Comparison of ENCODE assay signal across 8 cellular contexts in the genomic region with DNA sequence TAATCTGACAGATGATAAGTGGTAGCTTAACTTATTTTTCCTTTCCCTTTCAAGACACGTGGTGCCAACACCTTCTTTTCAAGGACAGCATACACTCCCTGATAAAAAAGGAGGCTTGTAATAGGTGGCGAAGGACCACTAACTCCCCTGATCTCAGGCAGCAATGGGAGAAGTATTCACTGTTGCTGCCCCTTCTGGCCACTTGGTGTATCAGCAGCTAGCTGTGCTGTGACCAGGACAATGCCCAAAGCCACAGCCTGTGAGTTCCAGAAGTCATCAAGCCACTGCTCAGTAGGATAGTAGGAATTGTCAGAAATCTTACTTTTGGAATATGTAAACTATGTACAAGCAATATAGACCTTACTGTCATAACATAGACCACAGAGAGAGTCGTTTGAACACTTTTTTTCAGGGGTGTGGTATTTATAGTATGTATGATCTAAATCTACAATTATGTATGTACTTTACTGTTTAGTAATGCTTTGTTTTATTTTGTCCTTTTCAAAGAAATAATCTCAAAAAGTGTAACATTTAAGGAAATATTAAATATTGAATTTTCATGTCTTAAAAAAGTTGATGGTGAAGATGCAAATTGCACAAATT.
DNase-seq lines count a peak whose midpoint lies in the region; ATAC-seq and TF ChIP-seq lines count a peak whose summit lies in the region.

No MANE protein-coding gene starts in this region.

- H3K4me3 ChIP-seq in fibroblast of villous mesenchyme (ENCODE audit: low read depth, low read length) (no peak overlapping the region), thyroid gland (replicated peaks in 1 of 3) (no peak overlapping the region)

- peaks cover 7 to 32% (median 11%) of the 10 kb centered on the region in 5 donors for H3K27me3 Mint-ChIP-seq in naive thymus-derived CD8-positive, alpha-beta T cell

- peaks cover 0 to 2% (median 0%) of the 10 kb centered on the region in 9 donors for H3K9me3 Mint-ChIP-seq in naive thymus-derived CD8-positive, alpha-beta T cell

- no peak for TF ChIP-seq POLR2A in thyroid gland (IDR thresholded peaks at IDR 0.05)

- no peak overlapping the region for H3K27ac Mint-ChIP-seq in naive thymus-derived CD8-positive, alpha-beta T cell

- H3K4me1 ChIP-seq in thyroid gland: no peaks in the 10 kb centered on the region

- POLR2A ChIA-PET in naive thymus-derived CD8-positive, alpha-beta T cell (lab: Charles Lee): no interaction called here

- no peaks in the 10 kb centered on the region for H3K9me3 ChIP-seq in thyroid gland

- peak; percentile 88 for ATAC-seq in HG03196 (IDR thresholded peaks at IDR 0.05; ENCODE audit: unreplicated experiment)
- ATAC-seq in naive thymus-derived CD8-positive, alpha-beta T cell: no peak

- H3K27ac ChIP-seq in thyroid gland: no peak overlapping the region

- H3K27me3 ChIP-seq in thyroid gland: no peaks in the 10 kb centered on the region

- no peaks in the 10 kb centered on the region for H3K36me3 ChIP-seq in thyroid gland

- WGBS in thyroid gland, 2 donors: 36 to 37% methylated on average over 3 of the region's 3 CpGs

- intact Hi-C loops in thyroid gland (cut with DNase I): no loop called here

- peak; percentile 23 for DNase-seq in SKM-1 treated with dmso at 0.1 percent for 144 hours (lab: John Stamatoyannopoulos, UW; ENCODE audit: unreplicated experiment)
- no peak for DNase-seq in SKM-1 (lab: John Stamatoyannopoulos, UW; ENCODE audit: unreplicated experiment)
- peak; percentile 24 for DNase-seq in GM19240 (ENCODE audit: insufficient read length, low spot score)
- peak; percentile 50 for DNase-seq in RKO (ENCODE audit: low spot score)
- peak; percentile 19 for DNase-seq in fibroblast of villous mesenchyme (ENCODE audit: low read depth)
- peak; percentile 39 to 50 for DNase-seq in thyroid gland
- no peak for DNase-seq in naive thymus-derived CD8-positive, alpha-beta T cell

- no peaks in the 10 kb centered on the region for H3K4me1 Mint-ChIP-seq in naive thymus-derived CD8-positive, alpha-beta T cell

- TF ChIP-seq CTCF in fibroblast of villous mesenchyme (IDR thresholded peaks at IDR 0.05; ENCODE audit: insufficient read depth, low read depth, low read length) (peak; percentile 93), thyroid gland (IDR thresholded peaks at IDR 0.05) (peak; percentile 44 to 72 (median 53))

- H3K4me3 Mint-ChIP-seq in naive thymus-derived CD8-positive, alpha-beta T cell: no peak overlapping the region

- no peaks in the 10 kb centered on the region for H3K36me3 Mint-ChIP-seq in naive thymus-derived CD8-positive, alpha-beta T cell

Comparison
In these comparisons a context has a peak if more than half of its experiments do, and no peak if none do; other contexts are left out.
1. DNase-seq: peak in SKM-1 treated with dmso at 0.1 percent for 144 hours (single experiment), GM19240 (single experiment), RKO (single experiment), fibroblast of villous mesenchyme (single experiment) and thyroid gland (2 of 2); none in SKM-1 (single experiment) and naive thymus-derived CD8-positive, alpha-beta T cell (0 of 10).